19 cellular contexts compared by ENCODE assay signal in the genomic region with DNA sequence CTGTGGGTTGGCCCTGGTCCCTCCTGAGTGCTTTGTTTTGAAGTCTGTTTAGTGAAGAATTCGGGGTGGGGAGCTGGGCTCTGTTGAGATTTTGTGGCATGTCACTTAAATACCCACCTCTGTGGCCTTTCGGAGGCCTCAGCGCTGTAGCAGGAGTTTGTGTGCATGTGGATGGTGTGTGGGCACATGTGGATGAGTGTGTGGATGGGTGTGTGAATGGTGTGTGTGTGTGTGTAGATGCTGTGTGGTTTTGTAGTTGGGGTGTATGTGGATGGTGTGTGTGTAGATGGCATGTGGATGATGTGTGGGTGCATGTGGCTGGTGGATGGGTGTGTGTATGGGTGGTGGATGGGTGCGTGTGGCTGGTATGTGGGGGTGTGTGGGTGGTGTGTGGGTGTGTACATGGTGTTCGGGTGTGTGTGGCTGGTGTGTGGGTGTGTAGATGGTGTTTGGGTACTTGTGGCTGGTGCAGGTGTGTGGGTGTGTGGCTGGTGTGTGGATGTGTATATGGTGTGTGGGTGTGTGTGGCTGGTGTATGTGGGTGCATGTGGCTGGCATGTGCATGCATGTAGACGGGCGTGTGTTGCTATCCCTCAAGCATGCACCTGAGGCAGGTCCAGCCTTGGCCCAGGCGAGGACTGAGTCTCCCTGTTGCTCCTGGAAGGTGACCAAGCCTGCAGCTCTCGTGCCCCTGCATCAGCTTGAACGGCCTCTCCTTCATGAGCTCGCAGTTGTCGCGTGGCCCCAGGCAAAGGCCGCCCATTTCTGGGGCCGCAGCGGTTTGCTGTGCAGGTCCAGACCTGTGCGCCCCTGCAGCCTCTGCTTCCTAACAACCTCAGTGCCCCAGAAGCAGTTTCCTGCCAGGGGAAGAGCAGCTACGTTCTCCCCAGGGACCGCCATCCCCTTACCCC. TPM values are rescaled to one million over a fixed set of nuclear protein-coding genes. Genes with fewer than 3 reads are reported as not detected.
DNase-seq lines count a peak whose midpoint lies in the region; ATAC-seq, FAIRE-seq and TF ChIP-seq lines count a peak whose summit lies in the region.
"Had no signal": no experiment of that assay in that cellular context is flagged by ENCODE, and none has a peak within 500 bp of the region (broad histone marks: within the 10 kb centered on the region; RNA-seq: fewer than 3 reads in every experiment).

No MANE protein-coding gene starts in this region.

- peak; percentile 32 for FAIRE-seq in bronchial epithelial cell (lab: Jason Lieb, UNC)

- peaks cover 0 to 10% of the 10 kb centered on the region in 2 experiments; a peak in 2 of 3 replicates for H3K36me3 ChIP-seq in HEK293 (ENCODE audit: control insufficient read depth in 2 of 2, insufficient read depth in 1 of 2, low read length in 2 of 2)
- H3K36me3 ChIP-seq in RWPE2 (ENCODE audit: low read depth), result peaks cover 8% of the 10 kb centered on the region
- peaks cover 3% of the 10 kb centered on the region for H3K36me3 ChIP-seq in bronchial epithelial cell (ENCODE audit: control insufficient read depth, insufficient read depth, low read length)
- peaks cover 21 to 97% (median 76%) of the 10 kb centered on the region in 4 donors for H3K36me3 ChIP-seq in stomach

- H3K27me3 Mint-ChIP-seq in nephron progenitor cell (ENCODE audit: low read depth, poor library complexity), result no peaks in the 10 kb centered on the region

- TF ChIP-seq CTCF in HEK293 (tag by site-specific recombination; IDR thresholded peaks at IDR 0.05) (no peak), RWPE2 (IDR thresholded peaks at IDR 0.05; ENCODE audit: poor library complexity, severe bottlenecking) (no peak), bronchial epithelial cell (IDR thresholded peaks at IDR 0.05; ENCODE audit: insufficient read depth, low read length, severe bottlenecking) (no peak), nephron progenitor cell (IDR thresholded peaks at IDR 0.05) (no peak), stomach (IDR thresholded peaks at IDR 0.05) (no peak)

- H3K27ac Mint-ChIP-seq in nephron progenitor cell, result peak overlapping the region; percentile 40

- TF ChIP-seq EP300 in stomach (IDR thresholded peaks at IDR 0.05), result no peak

- DNase-seq in RWPE2 (ENCODE audit: low spot score) (no peak), bronchial epithelial cell (ENCODE audit: low read depth) (peak; percentile 9), nephron progenitor cell (no peak), HT-29 (ENCODE audit: low spot score) (no peak), stomach (no peak)
- DNase-seq in central memory CD4-positive, alpha-beta T cell, result no peak
- no peak for DNase-seq in NK-92 treated with Interleukin-12 subunit alpha and Interleukin-12 subunit beta, amount 100 ng/mL, for 24 hours (lab: John Stamatoyannopoulos, UW)
- DNase-seq: ACHN, DMS79, HCEC 1CT, NCI-H1417, NCI-H2029, NCI-H345, NCI-H524 treated with DMSO at 0.1 percent for 48 hours, PC-9, SJCRH30 had no signal

- TF ChIP-seq POLR2A in stomach (IDR thresholded peaks at IDR 0.05), result no peak

- no peak overlapping the region for H3K4me3 ChIP-seq in HEK293 (ENCODE audit: low read depth, low read length)
- no peak overlapping the region for H3K4me3 ChIP-seq in RWPE2 (ENCODE audit: severe bottlenecking)
- no peak overlapping the region for H3K4me3 ChIP-seq in bronchial epithelial cell (ENCODE audit: low read depth, low read length)
- no peak overlapping the region for H3K4me3 ChIP-seq in stomach
- H3K4me3 ChIP-seq: PC-9, SJCRH30 had no signal

- no peak overlapping the region for H3K4me3 Mint-ChIP-seq in nephron progenitor cell

- peak; percentile 77 for ATAC-seq in RWPE2 (ENCODE audit: low read depth)

- intact Hi-C loops in stomach (cut with DNase I; ENCODE audit: low total_unique reads), result no loop called here

- no peak overlapping the region for H3K27ac ChIP-seq in HEK293 (ENCODE audit: extremely low read depth, low read depth, low read length)
- H3K27ac ChIP-seq in RWPE2 (ENCODE audit: poor library complexity, severe bottlenecking), result no peak overlapping the region
- no peak overlapping the region for H3K27ac ChIP-seq in stomach
- H3K27ac ChIP-seq: C4-2B, KMS-11, PC-9, SJCRH30 had no signal

- H3K9me3 Mint-ChIP-seq in nephron progenitor cell, result no peaks in the 10 kb centered on the region

- POLR2A ChIA-PET in HEK293 (lab: Yijun Ruan, JAX), result no interaction called here

- H3K9me3 ChIP-seq in HEK293 (ENCODE audit: control insufficient read depth, insufficient read depth, low read depth, low read length) (no peaks in the 10 kb centered on the region), RWPE2 (ENCODE audit: severe bottlenecking) (no peaks in the 10 kb centered on the region), stomach (no peaks in the 10 kb centered on the region)
- H3K9me3 ChIP-seq: SJCRH30 had no signal

- 73 to 83% (median 82%) methylated on average over 12 to 19 of the region's 19 CpGs for WGBS in stomach, 5 donors

- no peaks in the 10 kb centered on the region for H3K4me1 ChIP-seq in HEK293 (ENCODE audit: control insufficient read depth, insufficient read depth, low read length)
- H3K4me1 ChIP-seq in RWPE2 (ENCODE audit: insufficient read depth, poor library complexity, severe bottlenecking), result peaks cover 8% of the 10 kb centered on the region
- no peaks in the 10 kb centered on the region for H3K4me1 ChIP-seq in stomach
- H3K4me1 ChIP-seq: SJCRH30 had no signal

- peaks cover 15% of the 10 kb centered on the region for H3K4me1 Mint-ChIP-seq in nephron progenitor cell

- CTCF ChIA-PET in HEK293 (lab: Yijun Ruan, JAX), result interaction anchor here (0.8 kb wide), 1 partner anchor 128 kb away, joined by 3 read pairs; no protein-coding TSS in a partner anchor

- H3K27me3 ChIP-seq in RWPE2 (ENCODE audit: insufficient read depth, poor library complexity, severe bottlenecking), result no peaks in the 10 kb centered on the region
- H3K27me3 ChIP-seq in bronchial epithelial cell (ENCODE audit: control insufficient read depth, insufficient read depth, low read length), result no peaks in the 10 kb centered on the region
- no peaks in the 10 kb centered on the region for H3K27me3 ChIP-seq in stomach
- H3K27me3 ChIP-seq: SJCRH30 had no signal

- H3K36me3 Mint-ChIP-seq in nephron progenitor cell (ENCODE audit: low read depth), result peaks cover 10% of the 10 kb centered on the region

TF ChIP-seq in HEK293, 187 proteins besides CTCF, POLR2A, EP300 and RAD21:
- TF ChIP-seq ZNF239 (tag by site-specific recombination; IDR thresholded peaks at IDR 0.05) (no peak), EGR2 (tag by site-specific recombination; IDR thresholded peaks at IDR 0.05; ENCODE audit: low read depth) (peak; percentile 100), ZFHX2 (tag by site-specific recombination; conservative IDR thresholded peaks at IDR 0.05) (peak; percentile 100)
- TF ChIP-seq, protein P1, sequence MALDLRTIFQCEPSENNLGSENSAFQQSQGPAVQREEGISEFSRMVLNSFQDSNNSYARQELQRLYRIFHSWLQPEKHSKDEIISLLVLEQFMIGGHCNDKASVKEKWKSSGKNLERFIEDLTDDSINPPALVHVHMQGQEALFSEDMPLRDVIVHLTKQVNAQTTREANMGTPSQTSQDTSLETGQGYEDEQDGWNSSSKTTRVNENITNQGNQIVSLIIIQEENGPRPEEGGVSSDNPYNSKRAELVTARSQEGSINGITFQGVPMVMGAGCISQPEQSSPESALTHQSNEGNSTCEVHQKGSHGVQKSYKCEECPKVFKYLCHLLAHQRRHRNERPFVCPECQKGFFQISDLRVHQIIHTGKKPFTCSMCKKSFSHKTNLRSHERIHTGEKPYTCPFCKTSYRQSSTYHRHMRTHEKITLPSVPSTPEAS (tag by site-specific recombination; IDR thresholded peaks at IDR 0.05), result peak; percentile 65

RNA-seq across cellular contexts. Expression of a gene that starts 54.0 kb away (rescaled TPM):
- total RNA-seq in bronchial epithelial cell (not detected in 2 replicates), stomach (not detected)
- total RNA-seq in HT-29 (2014; rRNA removed; shearing (Covaris generic)), result not detected in 2 replicates
- polyA plus RNA-seq in stomach, result under 1 TPM in 1 of 3 donors, not detected in 2; 0.13 TPM
- total RNA-seq: PC-9, SJCRH30 had no signal
